ENCODE assay signal across 11 cellular contexts in genomic region chr14:102772781-102773570, GRCh38. TPM values are rescaled to one million over a fixed set of nuclear protein-coding genes. Genes with fewer than 3 reads are reported as not detected.
DNase-seq lines count a peak whose midpoint lies in the region; ATAC-seq and TF ChIP-seq lines count a peak whose summit lies in the region.
"Had no signal": no experiment of that assay in that cellular context is flagged by ENCODE, and none has a peak within 500 bp of the region (broad histone marks: within the 10 kb centered on the region; RNA-seq: fewer than 3 reads in every experiment).

No MANE protein-coding gene starts in this region.

- TF ChIP-seq CTCF in breast epithelium (IDR thresholded peaks at IDR 0.05) (no peak), cardiac fibroblast (IDR thresholded peaks at IDR 0.05; ENCODE audit: low read depth, low read length) (peak; percentile 21), gastrocnemius medialis (IDR thresholded peaks at IDR 0.05 in 4 of 5, conservative IDR thresholded peaks at IDR 0.05 in 1 of 5) (no peak)

- H3K4me1 ChIP-seq in breast epithelium (no peaks in the 10 kb centered on the region), gastrocnemius medialis (no peaks in the 10 kb centered on the region)

- peaks cover 30% of the 10 kb centered on the region for H3K4me1 Mint-ChIP-seq in stimulated activated effector memory CD8-positive, alpha-beta T cell treated with anti-CD3 and anti-CD28 coated beads, Interleukin-12 subunit alpha, Interleukin-12 subunit beta, amount 100 ng/mL, for 72 hours

- in situ Hi-C loops in T47D (cut with HindIII; ENCODE audit: low pct_unique_long_range_greater_than_20kb, low sequenced_read_pairs) (no loop called here), gastrocnemius medialis (cut with MboI; ENCODE audit: low sequenced_read_pairs in 4 of 4) (loop anchor here in 1 of 4 donors (10.0 kb wide), 1 partner anchor 142 kb away; no protein-coding TSS in a partner anchor)

- no peak for TF ChIP-seq POLR2A in breast epithelium (IDR thresholded peaks at IDR 0.05)
- TF ChIP-seq POLR2A in gastrocnemius medialis (IDR thresholded peaks at IDR 0.05) = no peak

- H3K27ac ChIP-seq in breast epithelium (no peak overlapping the region), gastrocnemius medialis (no peak overlapping the region)
- H3K27ac ChIP-seq: tibial artery had no signal

- DNase-seq in T47D (ENCODE audit: low read depth in 1 of 2, low spot score in 1 of 2) (peak; percentile 73), breast epithelium (ENCODE audit: low spot score in 2 of 2) (no peak), NCI-H146 treated with DMSO at 0.1 percent for 48 hours (lab: John Stamatoyannopoulos, UW; ENCODE audit: unreplicated experiment) (peak; percentile 54), cardiac fibroblast (ENCODE audit: low read depth in 2 of 2) (peak; percentile 34 to 41), dedifferentiated amniotic fluid mesenchymal stem cell (ENCODE audit: extremely low spot score) (no peak), gastrocnemius medialis (no peak)
- no peak for DNase-seq in stimulated activated effector memory CD8-positive, alpha-beta T cell treated with anti-CD3 and anti-CD28 coated beads, Interleukin-12 subunit alpha, Interleukin-12 subunit beta, amount 100 ng/mL, for 72 hours (ENCODE audit: low spot score in 2 of 2)
- DNase-seq: foreskin melanocyte, NCI-H1694 treated with DMSO at 0.1 percent for 48 hours, tibial artery had no signal

- H3K9me3 ChIP-seq in breast epithelium = no peaks in the 10 kb centered on the region
- no peaks in the 10 kb centered on the region for H3K9me3 ChIP-seq in gastrocnemius medialis
- H3K9me3 ChIP-seq: tibial artery had no signal

- H3K36me3 Mint-ChIP-seq in stimulated activated effector memory CD8-positive, alpha-beta T cell treated with anti-CD3 and anti-CD28 coated beads, Interleukin-12 subunit alpha, Interleukin-12 subunit beta, amount 100 ng/mL, for 72 hours = peaks cover 17% of the 10 kb centered on the region

- intact Hi-C loops in breast epithelium (cut with DNase I; ENCODE audit: low total_unique reads) = no loop called here
- intact Hi-C loops in gastrocnemius medialis (cut with DNase I; ENCODE audit: low total_unique reads) = no loop called here

- no peaks in the 10 kb centered on the region for H3K9me3 Mint-ChIP-seq in stimulated activated effector memory CD8-positive, alpha-beta T cell treated with anti-CD3 and anti-CD28 coated beads, Interleukin-12 subunit alpha, Interleukin-12 subunit beta, amount 100 ng/mL, for 72 hours

- H3K4me3 ChIP-seq in breast epithelium (no peak overlapping the region), cardiac fibroblast (replicated peaks in 1 of 2; ENCODE audit: low read depth in 2 of 2, low read length in 2 of 2) (no peak overlapping the region), gastrocnemius medialis (no peak overlapping the region)
- H3K4me3 ChIP-seq: tibial artery had no signal

- ATAC-seq in stimulated activated effector memory CD8-positive, alpha-beta T cell treated with anti-CD3 and anti-CD28 coated beads, Interleukin-12 subunit alpha, Interleukin-12 subunit beta, amount 100 ng/mL, for 72 hours = no peak
- ATAC-seq in HG02973 (IDR thresholded peaks at IDR 0.05; ENCODE audit: unreplicated experiment) = no peak
- ATAC-seq in gastrocnemius medialis = no peak

- H3K27ac Mint-ChIP-seq in stimulated activated effector memory CD8-positive, alpha-beta T cell treated with anti-CD3 and anti-CD28 coated beads, Interleukin-12 subunit alpha, Interleukin-12 subunit beta, amount 100 ng/mL, for 72 hours = peak overlapping the region; percentile 29

- H3K4me3 Mint-ChIP-seq in stimulated activated effector memory CD8-positive, alpha-beta T cell treated with anti-CD3 and anti-CD28 coated beads, Interleukin-12 subunit alpha, Interleukin-12 subunit beta, amount 100 ng/mL, for 72 hours = no peak overlapping the region

- H3K27me3 ChIP-seq in breast epithelium (no peaks in the 10 kb centered on the region), gastrocnemius medialis (no peaks in the 10 kb centered on the region)
- H3K27me3 ChIP-seq: tibial artery had no signal

- H3K36me3 ChIP-seq in breast epithelium = no peaks in the 10 kb centered on the region
- no peaks in the 10 kb centered on the region for H3K36me3 ChIP-seq in gastrocnemius medialis
- H3K36me3 ChIP-seq: tibial artery had no signal

RNA-seq across cellular contexts. Expression of gene TRAF3, which starts 4.3 kb away (rescaled TPM):
- total RNA-seq in breast epithelium (10 to 100 TPM; 13.1 to 15.7 (median 14.6) TPM), gastrocnemius medialis (10 to 100 TPM in 1 of 4 donors, 1 to 10 TPM in 3; 5.5 to 14.7 (median 6.9) TPM)

Comparison
In these comparisons a context has a peak if more than half of its experiments do, and no peak if none do; other contexts are left out.
1. DNase-seq: peak in T47D (2 of 2), NCI-H146 treated with DMSO at 0.1 percent for 48 hours (single experiment) and cardiac fibroblast (2 of 2); none in breast epithelium (0 of 2), stimulated activated effector memory CD8-positive, alpha-beta T cell treated with anti-CD3 and anti-CD28 coated beads, Interleukin-12 subunit alpha, Interleukin-12 subunit beta, amount 100 ng/mL, for 72 hours (0 of 2), dedifferentiated amniotic fluid mesenchymal stem cell (single experiment) and gastrocnemius medialis (0 of 2).